25 cellular contexts compared by ENCODE assay signal in the genomic region with DNA sequence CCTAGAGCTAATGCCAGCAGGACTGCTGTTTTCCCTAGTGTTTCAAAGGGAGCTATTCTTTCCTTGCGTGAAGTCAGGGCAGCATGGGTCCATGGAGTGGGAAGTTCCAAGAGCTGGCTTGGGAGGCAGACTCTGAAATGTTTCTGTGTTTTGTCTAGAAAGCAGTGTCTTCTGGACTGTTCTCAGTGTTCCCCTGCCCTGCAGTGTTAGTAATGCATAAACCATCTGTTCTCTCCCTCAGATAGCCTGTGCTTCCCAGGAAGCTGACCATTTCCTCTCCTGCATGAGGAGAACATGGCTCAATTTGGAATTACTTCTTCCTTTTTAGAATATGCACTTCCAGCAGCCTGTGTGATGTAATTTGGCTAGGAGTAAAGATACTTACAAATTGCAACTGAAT.
"Had no signal": no experiment of that assay in that cellular context is flagged by ENCODE, and none has a peak within 500 bp of the region (broad histone marks: within the 10 kb centered on the region; RNA-seq: fewer than 3 reads in every experiment).

No MANE protein-coding gene starts in this region.

- H3K36me3 ChIP-seq: cardiac muscle cell, gastroesophageal sphincter, neutrophil, pancreas, right lobe of liver, transverse colon had no signal

- H3K27me3 ChIP-seq: cardiac muscle cell, gastroesophageal sphincter, neutrophil, pancreas, right lobe of liver, transverse colon had no signal

- H3K4me3 ChIP-seq: cardiac muscle cell, gastroesophageal sphincter, pancreas, right lobe of liver, transverse colon had no signal

- H3K27ac ChIP-seq: cardiac muscle cell, gastroesophageal sphincter, neutrophil, pancreas, transverse colon had no signal

- H3K9me3 ChIP-seq: gastroesophageal sphincter, neutrophil, pancreas, right lobe of liver, transverse colon had no signal

- H3K4me1 ChIP-seq: gastroesophageal sphincter, pancreas, transverse colon had no signal

- DNase-seq: activated CD4-positive, alpha-beta T cell treated with anti-CD3 and anti-CD28 coated beads, Interleukin-2, amount 10 ng/mL, durations not matched to agents 7 days and 5 days; activated CD4-positive, CD25-positive, alpha-beta regulatory T cell; activated CD8-positive, alpha-beta memory T cell treated with anti-CD3 and anti-CD28 coated beads, Interleukin-2, amount 10 ng/mL, durations not matched to agents 7 days and 5 days; activated CD8-positive, alpha-beta T cell treated with anti-CD3 and anti-CD28 coated beads for 36 hours; activated effector memory CD4-positive, alpha-beta T cell treated with anti-CD3 and anti-CD28 coated beads, Interleukin-2, amount 50 U/mL, for 16 hours; activated naive CD4-positive, alpha-beta T cell treated with anti-CD3 and anti-CD28 coated beads, Interleukin-2, amount 10 ng/mL, durations not matched to agents 7 days and 5 days; activated T-cell treated with anti-CD3 and anti-CD28 coated beads for 4 hours; amygdala; effector memory CD8-positive, alpha-beta T cell; head of caudate nucleus; islet precursor cell; mammary epithelial cell; midbrain; pancreas; right lobe of liver; small intestine; stimulated activated CD4-positive, alpha-beta T cell treated with anti-CD3 and anti-CD28 coated beads, Interleukin-15, amount 100 ng/mL, for 24 hours; stimulated activated CD4-positive, alpha-beta T cell treated with anti-CD3 and anti-CD28 coated beads, Interleukin-2, amount 100 ng/mL, for 48 hours; stimulated activated CD8-positive, alpha-beta memory T cell treated with anti-CD3 and anti-CD28 coated beads, Interleukin-4, amount 100 ng/mL, for 48 hours; stimulated activated naive B cell treated with anti-CD40 and anti-IgM and Interleukin-4, amounts not matched to agents 10 μg/mL and 1 μg/mL and 100 μg/mL, for 72 hours; T1000; transverse colon had no signal
